8 cellular contexts compared by ENCODE assay signal in genomic region chr7:24812313-24812945, GRCh38. TPM values are rescaled to one million over a fixed set of nuclear protein-coding genes. Genes with fewer than 3 reads are reported as not detected.
DNase-seq lines count a peak whose midpoint lies in the region; ATAC-seq and TF ChIP-seq lines count a peak whose summit lies in the region.

No MANE protein-coding gene starts in this region.

- H2AFZ ChIP-seq in neuronal stem cell (ENCODE audit: low read length) = peak overlapping the region; percentile 30

- H3K23ac ChIP-seq in neuronal stem cell (ENCODE audit: low read depth, low read length, poor library complexity) = no peak overlapping the region

- H3K27me3 Mint-ChIP-seq in CD4-positive, alpha-beta memory T cell = no peaks in the 10 kb centered on the region

- no peak for ATAC-seq in HG03159 (IDR thresholded peaks at IDR 0.05; ENCODE audit: unreplicated experiment)

- no peak overlapping the region for H4K91ac ChIP-seq in neuronal stem cell (ENCODE audit: low read depth, low read length, poor library complexity)

- H2BK120ac ChIP-seq in neuronal stem cell (ENCODE audit: low read depth, low read length) = no peak overlapping the region

- no peak overlapping the region for H4K8ac ChIP-seq in neuronal stem cell (ENCODE audit: low read depth, low read length)

- CTCF ChIA-PET in CD4-positive, alpha-beta memory T cell (lab: Charles Lee; ENCODE audit: partially characterized antibody) = interaction anchor here (0.7 to 12.6 kb wide), 69 partner anchors 9 to 365 kb away, joined by 3 to 414 read pairs (median 4); partner anchors contain the start of genes CYCS and OSBPL3

- H3K79me1 ChIP-seq in neuronal stem cell (ENCODE audit: low read depth, low read length) = no peaks in the 10 kb centered on the region

- intact Hi-C loops in CD4-positive, alpha-beta memory T cell (cut with micrococcal nuclease) = loop anchor here (1.0 kb wide), 3 partner anchors 258 to 286 kb away; no protein-coding TSS in a partner anchor

- H3K36me3 ChIP-seq in CD4-positive, alpha-beta memory T cell (ENCODE audit: insufficient read depth, low read length) = peaks cover 63% of the 10 kb centered on the region
- peaks cover 0 to 93% of the 10 kb centered on the region in 2 donors for H3K36me3 ChIP-seq in neuronal stem cell (replicated peaks in 1 of 2; ENCODE audit: control insufficient read depth in 2 of 2, insufficient read depth in 2 of 2, low read length in 2 of 2)

- no peak overlapping the region for H3K4ac ChIP-seq in neuronal stem cell (ENCODE audit: low read length)

- no peaks in the 10 kb centered on the region for H3K27me3 ChIP-seq in CD4-positive, alpha-beta memory T cell (ENCODE audit: insufficient read depth, low read length)
- no peaks in the 10 kb centered on the region for H3K27me3 ChIP-seq in neuronal stem cell (ENCODE audit: control insufficient read depth in 3 of 3, insufficient read depth in 3 of 3, low read depth in 1 of 3, low read length in 3 of 3)

- H3K36me3 Mint-ChIP-seq in CD4-positive, alpha-beta memory T cell = peaks cover 62 to 81% of the 10 kb centered on the region in 2 donors

- H3K4me1 Mint-ChIP-seq in CD4-positive, alpha-beta memory T cell = peaks cover 0 to 3% (median under 1%) of the 10 kb centered on the region in 4 donors

- no peak overlapping the region for H2AK5ac ChIP-seq in neuronal stem cell (ENCODE audit: low read depth, low read length)

- DNase-seq in CD4-positive, alpha-beta memory T cell = peak; percentile 25 to 49 (median 38)
- DNase-seq in GM20000 (ENCODE audit: low spot score) = peak; percentile 56
- DNase-seq in NCI-H69 (lab: John Stamatoyannopoulos, UW) = peak; percentile 37
- peak; percentile 74 for DNase-seq in activated CD8-positive, alpha-beta memory T cell treated with anti-CD3 and anti-CD28 coated beads, Interleukin-2, amount 50 U/mL, for 48 hours
- DNase-seq in fibroblast of mammary gland (ENCODE audit: low read depth) = peak; percentile 57
- peak; percentile 69 for DNase-seq in neuronal stem cell (ENCODE audit: low spot score)
- DNase-seq in NCI-H1694 treated with DMSO at 0.1 percent for 48 hours (lab: John Stamatoyannopoulos, UW) = no peak

- H3K9me3 Mint-ChIP-seq in CD4-positive, alpha-beta memory T cell = no peaks in the 10 kb centered on the region

- H2BK5ac ChIP-seq in neuronal stem cell (ENCODE audit: low read length) = no peak overlapping the region

- H3K27ac ChIP-seq in CD4-positive, alpha-beta memory T cell (ENCODE audit: low read depth, low read length) = no peak overlapping the region
- no peak overlapping the region for H3K27ac ChIP-seq in neuronal stem cell (replicated peaks; ENCODE audit: low read length)

- H2BK15ac ChIP-seq in neuronal stem cell (ENCODE audit: low read length) = no peak overlapping the region

- no peak overlapping the region for H3K18ac ChIP-seq in neuronal stem cell (ENCODE audit: low read length)

- peak overlapping the region in 2 of 7 donors; percentile 22 to 23 for H3K27ac Mint-ChIP-seq in CD4-positive, alpha-beta memory T cell

- H3K4me3 ChIP-seq in CD4-positive, alpha-beta memory T cell (ENCODE audit: low read length in 2 of 2) = no peak overlapping the region
- H3K4me3 ChIP-seq in fibroblast of mammary gland (ENCODE audit: control insufficient read depth, low read depth, low read length) = no peak overlapping the region
- no peak overlapping the region for H3K4me3 ChIP-seq in neuronal stem cell (ENCODE audit: low read length in 2 of 2)

- POLR2A ChIA-PET in CD4-positive, alpha-beta memory T cell (lab: Charles Lee; ENCODE audit: partially characterized antibody) = interaction anchor here (0.8 to 2.6 kb wide), 3 partner anchors 167 to 282 kb away, joined by 3 to 8 read pairs (median 3); partner anchors contain the start of gene OSBPL3

- TF ChIP-seq CTCF in GM20000 (IDR thresholded peaks at IDR 0.05; ENCODE audit: extremely low read depth, missing control alignments) (peak; percentile 66), fibroblast of mammary gland (conservative IDR thresholded peaks at IDR 0.05; ENCODE audit: control insufficient read depth, insufficient read depth, low read depth, low read length) (peak; percentile 90)

- H3K4me1 ChIP-seq in CD4-positive, alpha-beta memory T cell (ENCODE audit: insufficient read depth, low read length) = no peaks in the 10 kb centered on the region
- peaks cover 0 to 4% of the 10 kb centered on the region in 2 donors for H3K4me1 ChIP-seq in neuronal stem cell (ENCODE audit: control insufficient read depth in 2 of 2, insufficient read depth in 1 of 2, low read depth in 1 of 2, low read length in 2 of 2)

- no peak overlapping the region for H3K14ac ChIP-seq in neuronal stem cell (ENCODE audit: low read length)

- no peaks in the 10 kb centered on the region for H3K9me3 ChIP-seq in CD4-positive, alpha-beta memory T cell (ENCODE audit: control insufficient read depth in 1 of 2, low read length in 2 of 2)
- H3K9me3 ChIP-seq in neuronal stem cell (replicated peaks in 1 of 2; ENCODE audit: control insufficient read depth in 2 of 2, insufficient read depth in 1 of 2, low read depth in 1 of 2, low read length in 2 of 2) = no peaks in the 10 kb centered on the region

- no peak overlapping the region for H3K4me3 Mint-ChIP-seq in CD4-positive, alpha-beta memory T cell

- H3K9ac ChIP-seq in neuronal stem cell (ENCODE audit: low read depth, low read length, poor library complexity) = no peak overlapping the region

- no CpG with 5 or more reads among the region's 4 CpGs for WGBS in neuronal stem cell (ENCODE audit: extremely low coverage in 2 of 2, insufficient read length in 2 of 2, insufficient replicate concordance in 1 of 2), 2 donors

- no peak overlapping the region for H2BK12ac ChIP-seq in neuronal stem cell (ENCODE audit: low read length)

- no peak overlapping the region for H3K4me2 ChIP-seq in neuronal stem cell (ENCODE audit: insufficient read depth, low read length, poor library complexity, severe bottlenecking)

RNA-seq across cellular contexts. Expression of gene GSDME, which starts 55.2 kb away (rescaled TPM):
- total RNA-seq in CD4-positive, alpha-beta memory T cell = 1 to 10 TPM; 1.4 to 1.7 TPM
- polyA plus RNA-seq in CD4-positive, alpha-beta memory T cell = under 1 TPM; 0.46 to 0.47 TPM
- 15.1 TPM for polyA plus RNA-seq in neuronal stem cell (2013, experiment 1 of 2)
- polyA plus RNA-seq in neuronal stem cell (2013, experiment 2 of 2) = 15.8 TPM
